In the genomic region with DNA sequence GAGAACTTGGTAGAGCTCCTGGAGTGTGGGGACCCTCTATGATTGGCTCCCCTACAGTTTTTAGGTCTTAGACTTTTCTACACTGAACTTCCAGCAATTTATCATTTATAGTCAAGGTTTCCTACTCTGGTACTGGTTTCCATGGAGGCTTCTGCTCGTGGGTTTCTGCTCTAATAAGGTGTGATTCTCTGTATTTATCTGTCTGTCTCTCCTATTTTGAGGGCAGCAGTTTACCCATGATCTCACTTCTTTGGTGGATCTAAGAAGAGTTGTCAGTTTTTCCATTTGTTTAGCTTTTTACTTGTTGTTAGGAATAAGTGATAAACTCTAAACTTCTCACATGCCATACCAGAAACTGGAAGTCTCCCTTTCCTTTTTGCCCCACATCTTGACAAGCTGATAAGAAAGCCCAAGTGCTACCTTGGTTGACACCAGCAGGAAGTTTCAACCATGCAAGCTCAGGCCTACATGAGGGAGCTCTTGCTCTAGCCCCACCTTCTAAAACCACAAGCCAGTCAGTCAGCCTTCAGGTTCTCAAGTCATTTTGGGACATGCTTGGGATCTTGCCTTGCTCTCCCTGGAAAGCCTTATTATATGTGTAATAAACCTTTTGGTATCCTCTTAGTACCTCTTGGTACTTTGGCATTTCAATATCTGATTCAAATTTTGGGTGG, we compare ENCODE assay signal across 11 cellular contexts. TPM values are rescaled to one million over a fixed set of nuclear protein-coding genes. Genes with fewer than 3 reads are reported as not detected.
A peak's percentile ranks its signal among the peaks of the same experiment; 100 is the strongest.
DNase-seq lines count a peak whose midpoint lies in the region; ATAC-seq and TF ChIP-seq lines count a peak whose summit lies in the region.
"Had no signal": no experiment of that assay in that cellular context is flagged by ENCODE, and none has a peak within 500 bp of the region (broad histone marks: within the 10 kb centered on the region; RNA-seq: fewer than 3 reads in every experiment).

No MANE protein-coding gene starts in this region.

- no peak overlapping the region for H3K4me3 ChIP-seq in CD8-positive, alpha-beta memory T cell (ENCODE audit: low read length)
- no peak overlapping the region for H3K4me3 ChIP-seq in esophagus squamous epithelium
- H3K4me3 ChIP-seq: right atrium auricular region had no signal

- H3K9me3 Mint-ChIP-seq in CD8-positive, alpha-beta memory T cell = no peaks in the 10 kb centered on the region
- H3K9me3 Mint-ChIP-seq in activated T-helper 1 cell treated with anti-CD3 and anti-CD28 coated beads, Interleukin-12 subunit alpha, Interleukin-12 subunit beta, Interleukin-2, Interleukin-4 antibody, amounts not matched to agents 30 ng/mL and 10 ng/mL and 1 ng/mL, durations not matched to agents 14 hours and 24 hours and 36 hours = no peaks in the 10 kb centered on the region

- DNase-seq in CD8-positive, alpha-beta memory T cell = no peak
- DNase-seq in activated T-helper 1 cell treated with anti-CD3 and anti-CD28 coated beads, Interleukin-12 subunit alpha, Interleukin-12 subunit beta, Interleukin-2, Interleukin-4 antibody, amounts not matched to agents 30 ng/mL and 10 ng/mL and 1 ng/mL, durations not matched to agents 14 hours and 24 hours and 36 hours (ENCODE audit: low spot score) = peak; percentile 31
- DNase-seq in esophagus squamous epithelium (lab: John Stamatoyannopoulos, UW) = no peak
- DNase-seq in HPDE6-E6E7 (ENCODE audit: extremely low spot score) = no peak
- no peak for DNase-seq in NCI-H82 (lab: John Stamatoyannopoulos, UW)
- DNase-seq in NCI-H1092 treated with DMSO at 0.1 percent for 48 hours (lab: John Stamatoyannopoulos, UW) = no peak
- DNase-seq: NCI-H146, SHP77 had no signal

- peaks cover 20% of the 10 kb centered on the region for H3K36me3 ChIP-seq in CD8-positive, alpha-beta memory T cell (ENCODE audit: insufficient read depth, low read length)
- H3K36me3 ChIP-seq in esophagus squamous epithelium = peaks cover 0 to 98% (median 16%) of the 10 kb centered on the region in 3 donors

- peaks cover 37 to 48% (median 42%) of the 10 kb centered on the region in 3 donors for H3K4me1 Mint-ChIP-seq in CD8-positive, alpha-beta memory T cell
- H3K4me1 Mint-ChIP-seq in activated T-helper 1 cell treated with anti-CD3 and anti-CD28 coated beads, Interleukin-12 subunit alpha, Interleukin-12 subunit beta, Interleukin-2, Interleukin-4 antibody, amounts not matched to agents 30 ng/mL and 10 ng/mL and 1 ng/mL, durations not matched to agents 14 hours and 24 hours and 36 hours (ENCODE audit: low read depth) = peaks cover 39% of the 10 kb centered on the region

- TF ChIP-seq CTCF in esophagus squamous epithelium (IDR thresholded peaks at IDR 0.05) = no peak

- H3K27me3 ChIP-seq in CD8-positive, alpha-beta memory T cell (ENCODE audit: insufficient read depth, low read length, poor library complexity, severe bottlenecking) = no peaks in the 10 kb centered on the region
- H3K27me3 ChIP-seq in esophagus squamous epithelium = no peaks in the 10 kb centered on the region
- H3K27me3 ChIP-seq: right atrium auricular region had no signal

- H3K9me3 ChIP-seq in CD8-positive, alpha-beta memory T cell (ENCODE audit: low read length) = no peaks in the 10 kb centered on the region
- no peaks in the 10 kb centered on the region for H3K9me3 ChIP-seq in esophagus squamous epithelium
- H3K9me3 ChIP-seq: right atrium auricular region had no signal

- H3K4me3 Mint-ChIP-seq in CD8-positive, alpha-beta memory T cell = peak overlapping the region in 2 of 7 donors; percentile 36 to 45
- H3K4me3 Mint-ChIP-seq in activated T-helper 1 cell treated with anti-CD3 and anti-CD28 coated beads, Interleukin-12 subunit alpha, Interleukin-12 subunit beta, Interleukin-2, Interleukin-4 antibody, amounts not matched to agents 30 ng/mL and 10 ng/mL and 1 ng/mL, durations not matched to agents 14 hours and 24 hours and 36 hours = peak overlapping the region; percentile 5

- CTCF ChIA-PET in CD8-positive, alpha-beta memory T cell (lab: Charles Lee) = interaction anchor here (1.3 kb wide), 1 partner anchor 8 kb away, joined by 3 read pairs; no protein-coding TSS in a partner anchor

- ATAC-seq in GM18907 (IDR thresholded peaks at IDR 0.05; ENCODE audit: unreplicated experiment) = peak; percentile 76
- peak; percentile 57 for ATAC-seq in HG03097 (IDR thresholded peaks at IDR 0.05; ENCODE audit: low FRiP score, unreplicated experiment)

- no peak overlapping the region for H3K27ac ChIP-seq in CD8-positive, alpha-beta memory T cell (ENCODE audit: low read depth, low read length)
- no peak overlapping the region for H3K27ac ChIP-seq in esophagus squamous epithelium
- H3K27ac ChIP-seq: right atrium auricular region had no signal

- H3K36me3 Mint-ChIP-seq in CD8-positive, alpha-beta memory T cell = peaks cover 13 to 70% (median 34%) of the 10 kb centered on the region in 3 donors
- H3K36me3 Mint-ChIP-seq in activated T-helper 1 cell treated with anti-CD3 and anti-CD28 coated beads, Interleukin-12 subunit alpha, Interleukin-12 subunit beta, Interleukin-2, Interleukin-4 antibody, amounts not matched to agents 30 ng/mL and 10 ng/mL and 1 ng/mL, durations not matched to agents 14 hours and 24 hours and 36 hours (ENCODE audit: low read depth) = peaks cover 44% of the 10 kb centered on the region

- no peaks in the 10 kb centered on the region for H3K27me3 Mint-ChIP-seq in CD8-positive, alpha-beta memory T cell
- no peaks in the 10 kb centered on the region for H3K27me3 Mint-ChIP-seq in activated T-helper 1 cell treated with anti-CD3 and anti-CD28 coated beads, Interleukin-12 subunit alpha, Interleukin-12 subunit beta, Interleukin-2, Interleukin-4 antibody, amounts not matched to agents 30 ng/mL and 10 ng/mL and 1 ng/mL, durations not matched to agents 14 hours and 24 hours and 36 hours (ENCODE audit: insufficient read depth)

- intact Hi-C loops in activated T-helper 1 cell treated with anti-CD3 and anti-CD28 coated beads, Interleukin-12 subunit alpha, Interleukin-12 subunit beta, Interleukin-2, Interleukin-4 antibody, amounts not matched to agents 30 ng/mL and 10 ng/mL and 1 ng/mL, durations not matched to agents 14 hours and 24 hours and 36 hours (cut with micrococcal nuclease) = loop anchor here (1.0 to 5.0 kb wide), 8 partner anchors 10 to 839 kb away; partner anchors contain the start of genes ARHGAP31, CD80, COX17 and LRRC58
- intact Hi-C loops in esophagus squamous epithelium (cut with DNase I) = no loop called here

- 67 to 69% methylated on average over 1 of the region's 1 CpG for WGBS in esophagus squamous epithelium, 2 donors

- peak overlapping the region; percentile 58 to 89 (median 72) for H3K27ac Mint-ChIP-seq in CD8-positive, alpha-beta memory T cell
- H3K27ac Mint-ChIP-seq in activated T-helper 1 cell treated with anti-CD3 and anti-CD28 coated beads, Interleukin-12 subunit alpha, Interleukin-12 subunit beta, Interleukin-2, Interleukin-4 antibody, amounts not matched to agents 30 ng/mL and 10 ng/mL and 1 ng/mL, durations not matched to agents 14 hours and 24 hours and 36 hours = peak overlapping the region; percentile 89

- POLR2A ChIA-PET in CD8-positive, alpha-beta memory T cell (lab: Charles Lee) = no interaction called here

- TF ChIP-seq POLR2A in esophagus squamous epithelium (IDR thresholded peaks at IDR 0.05) = no peak

- peaks cover 10% of the 10 kb centered on the region for H3K4me1 ChIP-seq in CD8-positive, alpha-beta memory T cell (ENCODE audit: insufficient read depth, low read length)
- no peaks in the 10 kb centered on the region for H3K4me1 ChIP-seq in esophagus squamous epithelium
- H3K4me1 ChIP-seq: right atrium auricular region had no signal

RNA-seq across cellular contexts. Expression of gene TIMMDC1, which starts 10.0 kb away (rescaled TPM):
- 100 to 1,000 TPM; 152 to 158 TPM for total RNA-seq in CD8-positive, alpha-beta memory T cell
- polyA plus RNA-seq in CD8-positive, alpha-beta memory T cell = 81.1 TPM
- 124 and 126 TPM in 2 replicates for total RNA-seq in activated T-helper 1 cell treated with anti-CD3 and anti-CD28 coated beads, Interleukin-12 subunit alpha, Interleukin-12 subunit beta, Interleukin-2, Interleukin-4 antibody, amounts not matched to agents 30 ng/mL and 10 ng/mL and 1 ng/mL, durations not matched to agents 14 hours and 24 hours and 36 hours
- total RNA-seq in esophagus squamous epithelium = 10 to 100 TPM; 16.2 to 52.8 (median 45.8) TPM

RNA-seq across cellular contexts. Expression of gene POGLUT1, which starts 39.5 kb away (rescaled TPM):
- total RNA-seq in CD8-positive, alpha-beta memory T cell = 10 to 100 TPM; 26.9 to 29.6 TPM
- 33.0 TPM for polyA plus RNA-seq in CD8-positive, alpha-beta memory T cell
- total RNA-seq in activated T-helper 1 cell treated with anti-CD3 and anti-CD28 coated beads, Interleukin-12 subunit alpha, Interleukin-12 subunit beta, Interleukin-2, Interleukin-4 antibody, amounts not matched to agents 30 ng/mL and 10 ng/mL and 1 ng/mL, durations not matched to agents 14 hours and 24 hours and 36 hours = 26.0 and 28.7 TPM in 2 replicates
- total RNA-seq in esophagus squamous epithelium = 10 to 100 TPM in 2 of 4 donors, 1 to 10 TPM in 2; 5.6 to 18.9 (median 9.5) TPM

RNA-seq across cellular contexts. Expression of gene TMEM39A, which starts 44.9 kb away (rescaled TPM):
- total RNA-seq in CD8-positive, alpha-beta memory T cell = 10 to 100 TPM; 44.4 to 45.3 TPM
- polyA plus RNA-seq in CD8-positive, alpha-beta memory T cell = 22.1 TPM
- total RNA-seq in activated T-helper 1 cell treated with anti-CD3 and anti-CD28 coated beads, Interleukin-12 subunit alpha, Interleukin-12 subunit beta, Interleukin-2, Interleukin-4 antibody, amounts not matched to agents 30 ng/mL and 10 ng/mL and 1 ng/mL, durations not matched to agents 14 hours and 24 hours and 36 hours = 51.3 and 56.9 TPM in 2 replicates
- total RNA-seq in esophagus squamous epithelium = 10 to 100 TPM; 14.3 to 26.5 (median 21.0) TPM

RNA-seq across cellular contexts. Expression of gene CD80, which starts 51.1 kb away (rescaled TPM):
- 10 to 100 TPM; 16.8 to 17.9 TPM for total RNA-seq in CD8-positive, alpha-beta memory T cell
- 0.91 TPM for polyA plus RNA-seq in CD8-positive, alpha-beta memory T cell
- total RNA-seq in activated T-helper 1 cell treated with anti-CD3 and anti-CD28 coated beads, Interleukin-12 subunit alpha, Interleukin-12 subunit beta, Interleukin-2, Interleukin-4 antibody, amounts not matched to agents 30 ng/mL and 10 ng/mL and 1 ng/mL, durations not matched to agents 14 hours and 24 hours and 36 hours = 18.1 and 19.5 TPM in 2 replicates
- total RNA-seq in esophagus squamous epithelium = 1 to 10 TPM in 1 of 4 donors, under 1 TPM in 1, not detected in 2; 0.13 to 1.3 TPM
